8 cellular contexts compared by ENCODE assay signal in the genomic region with DNA sequence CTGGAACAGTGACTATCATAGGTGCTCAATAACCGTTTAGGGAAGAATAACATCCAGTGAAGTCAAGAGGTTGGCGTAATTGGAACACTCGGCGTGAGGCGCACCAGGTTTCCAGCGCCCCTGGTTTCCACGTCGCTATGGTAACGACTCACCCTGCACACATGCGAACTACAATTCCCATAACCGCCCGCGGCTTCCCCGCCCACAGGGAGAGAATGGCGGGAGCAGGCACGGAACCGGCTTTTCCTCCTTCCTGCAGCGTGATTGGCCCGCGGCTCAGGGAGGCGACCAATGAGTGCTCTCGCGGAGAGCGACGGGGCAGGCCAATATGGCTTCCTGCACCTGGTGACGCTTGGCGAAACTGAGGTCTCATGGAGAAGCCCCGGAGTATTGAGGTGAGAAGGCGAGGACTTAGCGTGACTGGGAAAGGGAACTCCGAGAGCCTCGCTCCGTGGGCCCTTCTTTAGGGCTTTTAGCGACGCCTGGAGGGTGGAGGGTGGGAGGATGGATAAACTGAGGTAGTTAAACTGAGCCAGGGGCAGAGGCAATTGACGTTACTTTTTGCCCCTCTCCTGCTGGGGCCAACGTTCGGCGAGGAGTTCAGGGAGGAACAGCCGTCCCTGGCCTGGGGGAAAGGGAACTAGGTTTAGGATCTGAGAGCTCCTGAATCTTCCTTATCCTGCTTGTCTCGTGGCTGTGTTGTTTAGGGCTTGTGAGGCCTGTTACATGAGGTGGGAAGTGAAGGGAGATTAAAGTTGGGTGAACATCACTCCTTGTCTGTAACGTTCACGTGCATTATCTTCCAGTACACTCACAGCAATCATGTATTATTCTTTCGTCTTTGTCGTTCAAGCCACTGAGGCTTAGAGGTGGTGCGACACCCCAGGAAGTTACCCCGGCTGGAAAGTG. TPM values are rescaled to one million over a fixed set of nuclear protein-coding genes. Genes with fewer than 3 reads are reported as not detected.
DNase-seq lines count a peak whose midpoint lies in the region; TF ChIP-seq lines count a peak whose summit lies in the region.

A gene (plus strand): TSS at position 321 of the 909 bp plus-strand sequence. CDS start 51 bp downstream, at position 372.

- POLR2A ChIA-PET in activated CD8-positive, alpha-beta memory T cell treated with anti-CD3 and anti-CD28 coated beads for 36 hours (lab: Charles Lee) = interaction anchor here (0.5 kb wide), 1 partner anchor 1938 kb away, joined by 5 read pairs; no protein-coding TSS in a partner anchor

- H3K27ac ChIP-seq in effector memory CD4-positive, alpha-beta T cell (ENCODE audit: insufficient read depth, low read length, poor library complexity, severe bottlenecking) = peak within 1 kb of the TSS; percentile 83

- DNase-seq in CMK (ENCODE audit: low read depth) = peak; percentile 81
- peak; percentile 98 for DNase-seq in GM20000 (ENCODE audit: low spot score)
- DNase-seq in HT-29 (ENCODE audit: low spot score) = peak; percentile 92
- peak; percentile 96 to 98 for DNase-seq in NOMO-1 (lab: John Stamatoyannopoulos, UW; ENCODE audit: unreplicated experiment in 2 of 2)
- DNase-seq in effector memory CD4-positive, alpha-beta T cell = peak; percentile 96 to 99 (median 98)
- DNase-seq in lung microvascular endothelial cell (ENCODE audit: low read depth in 2 of 2) = peak; percentile 95 to 97
- peak; percentile 96 to 99 (median 98) for DNase-seq in stimulated activated CD4-positive, alpha-beta T cell treated with anti-CD3 and anti-CD28 coated beads, TNF-alpha, amount 100 ng/mL, for 48 hours (ENCODE audit: low read depth in 3 of 3)

- H3K4me3 ChIP-seq in effector memory CD4-positive, alpha-beta T cell (ENCODE audit: insufficient read depth, low read depth, low read length, poor library complexity, severe bottlenecking) = peak within 1 kb of the TSS; percentile 86

- peaks cover 6% of the 10 kb centered on the region for H3K36me3 ChIP-seq in effector memory CD4-positive, alpha-beta T cell (ENCODE audit: control insufficient read depth, insufficient read depth, low read length)

- no peaks in the 10 kb centered on the region for H3K27me3 ChIP-seq in effector memory CD4-positive, alpha-beta T cell (replicated peaks; ENCODE audit: control insufficient read depth, insufficient read depth, low read length, poor library complexity, severe bottlenecking)

- CTCF ChIA-PET in activated CD8-positive, alpha-beta memory T cell treated with anti-CD3 and anti-CD28 coated beads for 36 hours (lab: Charles Lee) = no interaction called here

- TF ChIP-seq CTCF in GM20000 (IDR thresholded peaks at IDR 0.05; ENCODE audit: extremely low read depth, missing control alignments) = no peak

- no peaks in the 10 kb centered on the region for H3K9me3 ChIP-seq in effector memory CD4-positive, alpha-beta T cell (ENCODE audit: control insufficient read depth, low read length)

- peaks cover 11% of the 10 kb centered on the region for H3K4me1 ChIP-seq in effector memory CD4-positive, alpha-beta T cell (ENCODE audit: control insufficient read depth, insufficient read depth, low read length, poor library complexity, severe bottlenecking)

RNA-seq across cellular contexts. Expression of the gene that starts here (rescaled TPM):
- total RNA-seq in HT-29 (2014; rRNA removed; shearing (Covaris generic)) = 23.6 and 28.4 TPM in 2 replicates
- 10 to 100 TPM; 48.4 to 52.6 TPM for total RNA-seq in activated CD8-positive, alpha-beta memory T cell treated with anti-CD3 and anti-CD28 coated beads for 36 hours
- 17.0 and 21.6 TPM in 2 replicates for total RNA-seq in lung microvascular endothelial cell

Comparison
In these comparisons a context has a peak if more than half of its experiments do, and no peak if none do; other contexts are left out.
1. Peak in every context shown above with its lines: DNase-seq, H3K4me3 ChIP-seq and H3K27ac ChIP-seq.